25 cellular contexts compared by ENCODE assay signal in genomic region chr4:143156853-143157252, GRCh38.
"Had no signal": no experiment of that assay in that cellular context is flagged by ENCODE, and none has a peak within 500 bp of the region (broad histone marks: within the 10 kb centered on the region; RNA-seq: fewer than 3 reads in every experiment).

No MANE protein-coding gene starts in this region.

- H3K9me3 ChIP-seq: testis, thyroid gland, vagina had no signal

- H3K27ac ChIP-seq: stomach, suprapubic skin, testis, thoracic aorta, thyroid gland, tibial artery, tibial nerve, transverse colon, upper lobe of left lung, uterus, vagina had no signal

- H3K4me3 ChIP-seq: stomach, suprapubic skin, testis, thoracic aorta, thyroid gland, tibial artery, tibial nerve, transverse colon, upper lobe of left lung, uterus, vagina had no signal

- H3K36me3 ChIP-seq: stomach, suprapubic skin, thoracic aorta, thyroid gland, transverse colon, upper lobe of left lung, uterus, vagina had no signal

- DNase-seq: stimulated activated CD4-positive, alpha-beta T cell treated with anti-CD3 and anti-CD28 coated beads, Interleukin-2, amount 100 ng/mL, for 48 hours; stimulated activated CD4-positive, alpha-beta T cell treated with anti-CD3 and anti-CD28 coated beads, Interleukin-4, amount 100 ng/mL, for 1 hour; stimulated activated CD4-positive, alpha-beta T cell treated with anti-CD3 and anti-CD28 coated beads, Interleukin-4, amount 100 ng/mL, for 24 hours; stimulated activated CD4-positive, alpha-beta T cell treated with anti-CD3 and anti-CD28 coated beads, Interleukin-4, amount 100 ng/mL, for 4 hours; stimulated activated CD8-positive, alpha-beta memory T cell treated with anti-CD3 and anti-CD28 coated beads, Interleukin-4, amount 100 ng/mL, for 48 hours; stimulated activated naive B cell treated with anti-CD40 and anti-IgM and Interleukin-4, amounts not matched to agents 10 μg/mL and 1 μg/mL and 100 μg/mL, for 72 hours; stimulated activated naive CD4-positive, alpha-beta T cell; stimulated activated naive CD4-positive, alpha-beta T cell treated with Interleukin-2 at 50 U/mL for 16 hours; stimulated activated naive CD8-positive, alpha-beta T cell treated with anti-CD3 and anti-CD28 coated beads, Interleukin-15, amount 100 ng/mL, for 72 hours; stimulated activated naive CD8-positive, alpha-beta T cell treated with anti-CD3 and anti-CD28 coated beads, Interleukin-15, Interleukin-2, amounts not matched to agents 100 U/mL and 50 U/mL, for 24 hours; stomach; substantia nigra; testis; thyroid gland; tibial artery; transverse colon; trophoblast cell; uterus had no signal

- H3K4me1 ChIP-seq: stomach, suprapubic skin, testis, thyroid gland, tibial artery, tibial nerve, transverse colon, upper lobe of left lung, uterus, vagina had no signal

- H3K27me3 ChIP-seq: stomach, suprapubic skin, testis, thyroid gland, tibial artery, tibial nerve, transverse colon, upper lobe of left lung, uterus, vagina had no signal

- ATAC-seq: stimulated activated effector memory CD8-positive, alpha-beta T cell treated with anti-CD3 and anti-CD28 coated beads, Interleukin-12 subunit alpha, Interleukin-12 subunit beta, amount 100 ng/mL, for 72 hours; stimulated activated memory B cell treated with anti-CD40 and anti-IgM and Interleukin-4, amounts not matched to agents 10 μg/mL and 1 μg/mL and 100 μg/mL, for 72 hours; stimulated activated naive B cell treated with anti-CD40 and anti-IgM and Interleukin-4, amounts not matched to agents 10 μg/mL and 1 μg/mL and 100 μg/mL, for 72 hours; stimulated activated naive CD8-positive, alpha-beta T cell treated with anti-CD3 and anti-CD28 coated beads, Interleukin-15, amount 100 ng/mL, for 72 hours; stimulated activated naive CD8-positive, alpha-beta T cell treated with anti-CD3 and anti-CD28 coated beads, Interleukin-15, Interleukin-2, amounts not matched to agents 100 U/mL and 50 U/mL, for 24 hours had no signal
